Comparison of ENCODE assay signal across 15 cellular contexts in the genomic region with DNA sequence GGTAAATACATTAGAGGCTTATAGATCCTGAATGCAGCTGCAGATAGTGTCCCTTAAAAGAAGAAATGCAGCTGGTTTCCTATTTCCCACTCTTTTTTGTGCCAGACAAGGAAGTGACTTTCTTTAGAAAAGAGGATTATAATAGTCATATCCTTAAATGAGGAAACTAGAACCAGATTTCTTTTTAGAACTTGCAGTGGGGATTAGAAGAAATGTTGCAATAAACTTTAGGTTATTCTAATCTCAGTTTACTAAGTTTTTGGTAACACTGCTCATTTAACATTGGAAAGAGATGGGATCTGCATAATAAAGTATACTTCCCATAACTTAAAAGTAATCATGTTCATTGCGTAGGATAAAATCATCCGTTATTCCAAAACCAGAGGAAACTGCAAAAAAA.
DNase-seq lines count a peak whose midpoint lies in the region; ATAC-seq and TF ChIP-seq lines count a peak whose summit lies in the region.
"Had no signal": no experiment of that assay in that cellular context is flagged by ENCODE, and none has a peak within 500 bp of the region (broad histone marks: within the 10 kb centered on the region; RNA-seq: fewer than 3 reads in every experiment).

No MANE protein-coding gene starts in this region.

- no peak overlapping the region for H3K4me3 Mint-ChIP-seq in GM23338
- H3K4me3 Mint-ChIP-seq in brain = no peak overlapping the region
- peak overlapping the region; percentile 65 for H3K4me3 Mint-ChIP-seq in neural progenitor cell
- no peak overlapping the region for H3K4me3 Mint-ChIP-seq in MCF 10A (ENCODE audit: unreplicated experiment)
- H3K4me3 Mint-ChIP-seq: CD14-positive monocyte; CD8-positive, alpha-beta T cell; H9 had no signal

- no peak for DNase-seq in GM23338 (ENCODE audit: low spot score)
- no peak for DNase-seq in neural progenitor cell (ENCODE audit: low spot score)
- DNase-seq in NCI-H446 treated with DMSO at 0.1 percent for 48 hours (lab: John Stamatoyannopoulos, UW) = no peak
- no peak for DNase-seq in MCF 10A (ENCODE audit: unreplicated experiment)
- DNase-seq: CD8-positive, alpha-beta T cell; DND-41; GDM1; GOT3; H9 had no signal

- H3K9me3 ChIP-seq in neural progenitor cell (ENCODE audit: low read depth) = no peaks in the 10 kb centered on the region
- H3K9me3 ChIP-seq: A549 had no signal

- no peaks in the 10 kb centered on the region for H4K20me1 ChIP-seq in GM23338 (replicated peaks; ENCODE audit: insufficient read depth)
- H4K20me1 ChIP-seq in KMS-11 (ENCODE audit: insufficient read depth) = no peaks in the 10 kb centered on the region
- no peaks in the 10 kb centered on the region for H4K20me1 ChIP-seq in neural progenitor cell (ENCODE audit: low read depth)

- H3K9me3 Mint-ChIP-seq in GM23338 (no peaks in the 10 kb centered on the region), brain (no peaks in the 10 kb centered on the region), neural progenitor cell (no peaks in the 10 kb centered on the region), MCF 10A (ENCODE audit: unreplicated experiment) (no peaks in the 10 kb centered on the region)
- H3K9me3 Mint-ChIP-seq: CD14-positive monocyte; CD8-positive, alpha-beta T cell; H9 had no signal

- no peak for ATAC-seq in GM23338
- no peak for ATAC-seq in HG02970 (IDR thresholded peaks at IDR 0.05; ENCODE audit: low FRiP score, unreplicated experiment)
- ATAC-seq: A549; CD8-positive, alpha-beta T cell; HepG2 had no signal

- H3K27me3 Mint-ChIP-seq in GM23338 (ENCODE audit: insufficient read depth, low read depth, poor library complexity) (no peaks in the 10 kb centered on the region), brain (peaks cover 8% of the 10 kb centered on the region), neural progenitor cell (ENCODE audit: insufficient read depth, low read depth) (peaks cover 3% of the 10 kb centered on the region), MCF 10A (ENCODE audit: insufficient read depth, unreplicated experiment) (no peaks in the 10 kb centered on the region)

- peak overlapping the region; percentile 29; the same call in 1 of the 2 replicates for H3K4me2 ChIP-seq in GM23338
- H3K4me2 ChIP-seq in KMS-11 = peak overlapping the region; percentile 37; the same call in 1 of the 2 replicates
- H3K4me2 ChIP-seq in neural progenitor cell = peak overlapping the region; percentile 61
- H3K4me2 ChIP-seq: A549 had no signal

- H3K79me2 ChIP-seq in GM23338 (replicated peaks; ENCODE audit: insufficient read depth) (no peaks in the 10 kb centered on the region), KMS-11 (ENCODE audit: insufficient read depth, low read depth) (no peaks in the 10 kb centered on the region), neural progenitor cell (ENCODE audit: low read depth) (no peaks in the 10 kb centered on the region)

- H3F3A ChIP-seq in GM23338 (replicated peaks; ENCODE audit: low read depth) (no peaks in the 10 kb centered on the region), neural progenitor cell (ENCODE audit: low read depth) (peaks cover 8% of the 10 kb centered on the region)

- intact Hi-C loops in MCF 10A (cut with micrococcal nuclease) = no loop called here

- no peaks in the 10 kb centered on the region for H3K9me2 ChIP-seq in GM23338 (ENCODE audit: insufficient read depth)

- TF ChIP-seq CTCF in GM23338 (conservative IDR thresholded peaks at IDR 0.05; ENCODE audit: low read depth in 2 of 2) = no peak
- TF ChIP-seq CTCF in KMS-11 (conservative IDR thresholded peaks at IDR 0.05; ENCODE audit: low read depth, low read length) = no peak
- TF ChIP-seq CTCF in brain (conservative IDR thresholded peaks at IDR 0.05) = no peak
- TF ChIP-seq CTCF in neural progenitor cell (IDR thresholded peaks at IDR 0.05) = no peak
- no peak for TF ChIP-seq CTCF in MCF 10A (IDR thresholded peaks at IDR 0.05; ENCODE audit: unreplicated experiment)

- H3K36me3 ChIP-seq in GM23338 (ENCODE audit: insufficient read depth) = no peaks in the 10 kb centered on the region
- no peaks in the 10 kb centered on the region for H3K36me3 ChIP-seq in KMS-11 (ENCODE audit: insufficient read depth)
- H3K36me3 ChIP-seq in neural progenitor cell = no peaks in the 10 kb centered on the region

- no TSS peak for BruUV-seq in MCF 10A (replicated peaks; lab: Mats Ljungman, UMichigan)

- H3K27me3 ChIP-seq in GM23338 (ENCODE audit: insufficient read depth) = no peaks in the 10 kb centered on the region
- no peaks in the 10 kb centered on the region for H3K27me3 ChIP-seq in KMS-11 (ENCODE audit: insufficient read depth, low read depth)
- no peaks in the 10 kb centered on the region for H3K27me3 ChIP-seq in neural progenitor cell

- POLR2A ChIA-PET in MCF 10A (lab: Yijun Ruan, JAX) = interaction anchor here (0.6 kb wide), 1 partner anchor 31 kb away, joined by 3 read pairs; no protein-coding TSS in a partner anchor

- H3K4me1 ChIP-seq in GM23338 (ENCODE audit: insufficient read depth) = peaks cover 16% of the 10 kb centered on the region
- H3K4me1 ChIP-seq in KMS-11 (ENCODE audit: low read depth, poor library complexity, severe bottlenecking) = peaks cover 24% of the 10 kb centered on the region
- H3K4me1 ChIP-seq in neural progenitor cell = peaks cover 48% of the 10 kb centered on the region
- H3K4me1 ChIP-seq: A549 had no signal

- no peak overlapping the region for H3K4me3 ChIP-seq in GM23338
- no peak overlapping the region for H3K4me3 ChIP-seq in KMS-11 (IDR thresholded peaks at IDR 0.05; ENCODE audit: insufficient read depth, low read depth, low read length)
- peak overlapping the region; percentile 3 for H3K4me3 ChIP-seq in neural progenitor cell
- H3K4me3 ChIP-seq: A549 had no signal

- H3K36me3 Mint-ChIP-seq in GM23338 (ENCODE audit: low read depth) = no peaks in the 10 kb centered on the region
- H3K36me3 Mint-ChIP-seq in brain = no peaks in the 10 kb centered on the region
- peaks cover 10% of the 10 kb centered on the region for H3K36me3 Mint-ChIP-seq in neural progenitor cell
- no peaks in the 10 kb centered on the region for H3K36me3 Mint-ChIP-seq in MCF 10A (ENCODE audit: insufficient read depth, unreplicated experiment)
- H3K36me3 Mint-ChIP-seq: CD14-positive monocyte; CD8-positive, alpha-beta T cell had no signal

- H3K27ac Mint-ChIP-seq in GM23338 (no peak overlapping the region), brain (peak overlapping the region in 3 of 5 experiments; percentile 32 to 47 (median 41)), neural progenitor cell (peak overlapping the region; percentile 76), MCF 10A (ENCODE audit: low read depth, unreplicated experiment) (no peak overlapping the region)
- H3K27ac Mint-ChIP-seq: CD14-positive monocyte; CD8-positive, alpha-beta T cell; H9 had no signal

- no peak overlapping the region for H2AFZ ChIP-seq in GM23338
- no peak overlapping the region for H2AFZ ChIP-seq in KMS-11 (ENCODE audit: low read depth)
- no peak overlapping the region for H2AFZ ChIP-seq in neural progenitor cell (replicated peaks)

- no peak overlapping the region for H3K27ac ChIP-seq in GM23338 (ENCODE audit: low read depth)
- H3K27ac ChIP-seq in KMS-11 = no peak overlapping the region
- no peak overlapping the region for H3K27ac ChIP-seq in neural progenitor cell
- H3K27ac ChIP-seq: A549 had no signal

- CTCF ChIA-PET in MCF 10A (lab: Yijun Ruan, JAX) = no interaction called here

- no peak overlapping the region for H3K9ac ChIP-seq in KMS-11
- no peak overlapping the region for H3K9ac ChIP-seq in neural progenitor cell

- H3K4me1 Mint-ChIP-seq in GM23338 (peaks cover 32% of the 10 kb centered on the region), brain (peaks cover 66% of the 10 kb centered on the region), neural progenitor cell (peaks cover 69% of the 10 kb centered on the region), MCF 10A (ENCODE audit: insufficient read depth, unreplicated experiment) (no peaks in the 10 kb centered on the region)
- H3K4me1 Mint-ChIP-seq: CD14-positive monocyte had no signal

TF ChIP-seq in GM23338, 12 proteins besides CTCF, POLR2A, EP300 and RAD21:
- no peak for TF ChIP-seq CREB1 (CRISPR knock-in tag; IDR thresholded peaks at IDR 0.05; ENCODE audit: low read depth)
- TF ChIP-seq STAT1 (IDR thresholded peaks at IDR 0.05; ENCODE audit: unreplicated experiment) = no peak
- TF ChIP-seq EZH2 (IDR thresholded peaks at IDR 0.05; ENCODE audit: low read depth, unreplicated experiment) = no peak
- no peak for TF ChIP-seq ZNF114 (CRISPR knock-in tag; IDR thresholded peaks at IDR 0.05)
- TF ChIP-seq, protein P1, sequence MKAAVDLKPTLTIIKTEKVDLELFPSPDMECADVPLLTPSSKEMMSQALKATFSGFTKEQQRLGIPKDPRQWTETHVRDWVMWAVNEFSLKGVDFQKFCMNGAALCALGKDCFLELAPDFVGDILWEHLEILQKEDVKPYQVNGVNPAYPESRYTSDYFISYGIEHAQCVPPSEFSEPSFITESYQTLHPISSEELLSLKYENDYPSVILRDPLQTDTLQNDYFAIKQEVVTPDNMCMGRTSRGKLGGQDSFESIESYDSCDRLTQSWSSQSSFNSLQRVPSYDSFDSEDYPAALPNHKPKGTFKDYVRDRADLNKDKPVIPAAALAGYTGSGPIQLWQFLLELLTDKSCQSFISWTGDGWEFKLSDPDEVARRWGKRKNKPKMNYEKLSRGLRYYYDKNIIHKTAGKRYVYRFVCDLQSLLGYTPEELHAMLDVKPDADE (IDR thresholded peaks at IDR 0.05) = no peak

Comparison
In these comparisons a context has a peak if more than half of its experiments do, and no peak if none do; other contexts are left out.
1. H3K27ac Mint-ChIP-seq: peak in brain (3 of 5) and neural progenitor cell (single experiment); none in GM23338 (single experiment) and MCF 10A (single experiment).
2. Peak in every context shown above with its lines, with median percentiles within 50 percentile points of each other: H3K4me2 ChIP-seq.